ENCODE assay signal across 34 cellular contexts in genomic region chr7:95614442-95614940, GRCh38.
"Had no signal": no experiment of that assay in that cellular context is flagged by ENCODE, and none has a peak within 500 bp of the region (broad histone marks: within the 10 kb centered on the region; RNA-seq: fewer than 3 reads in every experiment).

No MANE protein-coding gene starts in this region.

- H3K9ac ChIP-seq: KMS-11 had no signal

- H3K27ac ChIP-seq: KMS-11 had no signal

- DNase-seq: Karpas-422, Kasumi-1, MM.1S, MV-4-11, NCI-H1048, NCI-H1092, NCI-H1092 treated with DMSO at 0.1 percent for 48 hours, NCI-H1105, NCI-H1105 treated with DMSO at 0.1 percent for 48 hours, NCI-H1417, NCI-H1417 treated with DMSO at 0.1 percent for 48 hours, NCI-H1436, NCI-H1436 treated with DMSO at 0.1 percent for 48 hours, NCI-H146, NCI-H1694, NCI-H1694 treated with DMSO at 0.1 percent for 48 hours, NCI-H187, NCI-H187 treated with DMSO at 0.1 percent for 48 hours, NCI-H1930, NCI-H2029, NCI-H2029 treated with DMSO at 0.1 percent for 48 hours, NCI-H2081, NCI-H2081 treated with DMSO at 0.1 percent for 48 hours, NCI-H2107, NCI-H2171, NCI-H2171 treated with DMSO at 0.1 percent for 48 hours, NCI-H2227 treated with DMSO at 0.1 percent for 48 hours, NCI-H226, NCI-H345, NCI-H446, NCI-H446 treated with DMSO at 0.1 percent for 48 hours, NCI-H510A, NCI-H510A treated with DMSO at 0.1 percent for 48 hours had no signal

- H3K4me2 ChIP-seq: KMS-11 had no signal
